ENCODE assay signal across 8 cellular contexts in genomic region chr16:46689492-46690280, GRCh38. TPM values are rescaled to one million over a fixed set of nuclear protein-coding genes. Genes with fewer than 3 reads are reported as not detected.
A peak's percentile ranks its signal among the peaks of the same experiment; 100 is the strongest.
DNase-seq lines count a peak whose midpoint lies in the region; ATAC-seq, FAIRE-seq and TF ChIP-seq lines count a peak whose summit lies in the region.

Gene ORC6 (plus strand): TSS chr16:46689659. CDS start chr16:46689706, 47 bp downstream.

- intact Hi-C loops in left ventricle myocardium inferior (cut with micrococcal nuclease) = no loop called here
- intact Hi-C loops in prostate gland (cut with DNase I) = loop anchor here (2.0 to 10.0 kb wide), 2 partner anchors 115 to 141 kb away; partner anchors contain the start of gene C16orf87

- no peak within 1 kb of the TSS for H3K4me3 Mint-ChIP-seq in T-cell

- H3K4me1 Mint-ChIP-seq in T-cell = peaks cover 34 to 37% (median 34%) of the 10 kb centered on the region in 3 donors

- CTCF ChIA-PET in T-cell (lab: Charles Lee) = interaction anchor here (0.5 to 2.0 kb wide), 6 partner anchors 16 to 1687 kb away, joined by 3 to 13 read pairs (median 4); no protein-coding TSS in a partner anchor

- H3K9me3 ChIP-seq in left ventricle myocardium inferior (replicated peaks) (no peaks in the 10 kb centered on the region), prostate gland (no peaks in the 10 kb centered on the region)

- TF ChIP-seq CTCF in left ventricle myocardium inferior (IDR thresholded peaks at IDR 0.05; ENCODE audit: borderline replicate concordance) = no peak
- TF ChIP-seq CTCF in prostate gland (IDR thresholded peaks at IDR 0.05) = peak in 1 of 4 experiments; percentile 31

- H3K4me1 ChIP-seq in left ventricle myocardium inferior (peaks cover 65% of the 10 kb centered on the region), prostate gland (replicated peaks) (peaks cover 4% of the 10 kb centered on the region)

- H3K27me3 ChIP-seq in left ventricle myocardium inferior (ENCODE audit: low read depth) = no peaks in the 10 kb centered on the region
- no peaks in the 10 kb centered on the region for H3K27me3 ChIP-seq in prostate gland (replicated peaks; ENCODE audit: insufficient read depth)

- H3K36me3 ChIP-seq in left ventricle myocardium inferior = no peaks in the 10 kb centered on the region
- H3K36me3 ChIP-seq in prostate gland = no peaks in the 10 kb centered on the region

- FAIRE-seq in GM12892 (lab: Jason Lieb, UNC) (peak; percentile 73), urothelium cell line (lab: Jason Lieb, UNC) (peak; percentile 50)

- H3K9me3 Mint-ChIP-seq in T-cell = no peaks in the 10 kb centered on the region

- POLR2A ChIA-PET in T-cell (lab: Charles Lee) = interaction anchor here in 1 of 2 donors (0.9 kb wide), 1 partner anchor 138 kb away, joined by 3 read pairs; no protein-coding TSS in a partner anchor

- ATAC-seq in HG02798 (IDR thresholded peaks at IDR 0.05; ENCODE audit: poor library complexity, unreplicated experiment) = peak; percentile 77
- peak; percentile 80 to 82 (median 80) for ATAC-seq in T-cell (replicated peaks in 1 of 4)

- TF ChIP-seq POLR2A in GM12892 (IDR thresholded peaks at IDR 0.05; ENCODE audit: low read depth, low read length) = peak; percentile 80
- TF ChIP-seq POLR2A in prostate gland (IDR thresholded peaks at IDR 0.05) = no peak

- peaks cover under 1% of the 10 kb centered on the region for H3K36me3 Mint-ChIP-seq in T-cell

- H3K27ac Mint-ChIP-seq in T-cell = no peak within 1 kb of the TSS

- H3K27ac ChIP-seq in left ventricle myocardium inferior (replicated peaks) = peak within 1 kb of the TSS; percentile 94
- H3K27ac ChIP-seq in prostate gland = peak within 1 kb of the TSS; percentile 92 to 95

- 0% methylated on average over 54 of the region's 73 CpGs for WGBS in prostate gland

- H3K4me3 ChIP-seq in left ventricle myocardium inferior (peak within 1 kb of the TSS; percentile 90), prostate gland (peak within 1 kb of the TSS; percentile 71 to 74)

- no peaks in the 10 kb centered on the region for H3K27me3 Mint-ChIP-seq in T-cell

- DNase-seq in GM12892 (ENCODE audit: insufficient read length) (peak; percentile 65), NCI-H1436 (lab: John Stamatoyannopoulos, UW) (peak; percentile 95), T-cell (peak; percentile 87 to 99 (median 96)), amniotic epithelial cell (ENCODE audit: low read depth) (peak; percentile 92), left ventricle myocardium inferior (peak; percentile 98), prostate gland (ENCODE audit: low spot score) (peak; percentile 98), urothelium cell line (ENCODE audit: low spot score) (peak; percentile 96)

RNA-seq across cellular contexts. Expression of gene ORC6, which starts in this region (rescaled TPM):
- polyA plus RNA-seq in GM12892 (2012; ENCODE audit: missing spikeins) = 39.8 TPM
- 1 to 10 TPM; 2.6 to 6.2 (median 3.0) TPM for total RNA-seq in T-cell
- total RNA-seq in left ventricle myocardium inferior = 1.4 TPM
- 10 to 100 TPM in 1 of 2 donors, 1 to 10 TPM in 1; 1.4 to 16.8 TPM for total RNA-seq in prostate gland

Comparison
In these comparisons a context has a peak if more than half of its experiments do, and no peak if none do; other contexts are left out.
1. Peak in every context shown above with its lines: DNase-seq, ATAC-seq, H3K4me3 ChIP-seq and H3K27ac ChIP-seq.